ENCODE assay signal across 20 cellular contexts in the genomic region with DNA sequence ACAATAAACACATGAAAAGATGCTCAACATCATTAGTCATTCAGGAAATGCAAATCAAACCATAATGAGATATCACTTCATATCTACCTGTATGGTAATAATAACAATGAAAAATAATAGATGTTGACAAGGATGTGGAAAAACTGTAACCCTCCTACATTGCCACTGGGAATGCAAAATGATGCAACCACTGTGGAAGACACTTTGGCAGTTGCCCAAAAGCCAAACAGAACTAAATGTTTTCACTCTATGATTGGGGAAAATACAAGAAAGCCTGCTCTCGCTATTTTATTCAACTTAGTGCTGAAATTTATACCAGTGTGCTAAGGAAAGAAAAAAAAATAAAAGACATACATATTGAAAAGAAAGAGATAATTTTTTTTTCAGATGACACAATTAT.
"Had no signal": no experiment of that assay in that cellular context is flagged by ENCODE, and none has a peak within 500 bp of the region (broad histone marks: within the 10 kb centered on the region; RNA-seq: fewer than 3 reads in every experiment).

No MANE protein-coding gene starts in this region.

- H3K4me3 ChIP-seq: breast epithelium, dorsolateral prefrontal cortex, gastrocnemius medialis, lower lobe of right lung, mucosa of descending colon, right atrium auricular region, spleen had no signal

- ATAC-seq: gastrocnemius medialis; lower lobe of right lung; mucosa of descending colon; naive thymus-derived CD8-positive, alpha-beta T cell had no signal

- H3K4me1 Mint-ChIP-seq: activated B cell treated with CpG ODN at 0.5 μM for 24 hours; activated CD4-positive, alpha-beta T cell treated with anti-CD3 and anti-CD28 coated beads, Interleukin-2, amount 10 ng/mL, durations not matched to agents 7 days and 5 days; activated naive CD4-positive, alpha-beta T cell treated with anti-CD3 and anti-CD28 coated beads, Interleukin-2, amount 50 U/mL, for 24 hours; naive thymus-derived CD8-positive, alpha-beta T cell had no signal

- H3K4me1 ChIP-seq: breast epithelium, gastrocnemius medialis, lower lobe of right lung, right atrium auricular region, spleen had no signal

- H3K36me3 ChIP-seq: breast epithelium, gastrocnemius medialis, lower lobe of right lung, right atrium auricular region, spleen had no signal

- H3K27me3 Mint-ChIP-seq: activated B cell treated with CpG ODN at 0.5 μM for 24 hours; activated CD4-positive, alpha-beta T cell treated with anti-CD3 and anti-CD28 coated beads, Interleukin-2, amount 10 ng/mL, durations not matched to agents 7 days and 5 days; activated naive CD4-positive, alpha-beta T cell treated with anti-CD3 and anti-CD28 coated beads, Interleukin-2, amount 50 U/mL, for 24 hours; naive thymus-derived CD8-positive, alpha-beta T cell had no signal

- DNase-seq: activated B cell treated with CpG ODN at 0.5 μM for 24 hours; activated CD4-positive, alpha-beta T cell treated with anti-CD3 and anti-CD28 coated beads, Interleukin-2, amount 10 ng/mL, durations not matched to agents 7 days and 5 days; activated effector memory CD4-positive, alpha-beta T cell treated with Interleukin-2 at 50 U/mL for 16 hours; amygdala; dorsolateral prefrontal cortex; gastrocnemius medialis; lower lobe of right lung; mucosa of descending colon; naive thymus-derived CD8-positive, alpha-beta T cell; posterior cingulate gyrus; spleen; stimulated activated CD4-positive, alpha-beta T cell treated with anti-CD3 and anti-CD28 coated beads, Interleukin-1b, Interleukin-23, amount 100 ng/mL, for 48 hours; stimulated activated naive CD4-positive, alpha-beta T cell; substantia nigra; trophoblast cell had no signal

- H3K9me3 ChIP-seq: breast epithelium, gastrocnemius medialis, lower lobe of right lung, mucosa of descending colon, right atrium auricular region had no signal

- H3K27me3 ChIP-seq: breast epithelium, dorsolateral prefrontal cortex, gastrocnemius medialis, right atrium auricular region, spleen had no signal

- H3K4me3 Mint-ChIP-seq: activated B cell treated with CpG ODN at 0.5 μM for 24 hours; activated CD4-positive, alpha-beta T cell treated with anti-CD3 and anti-CD28 coated beads, Interleukin-2, amount 10 ng/mL, durations not matched to agents 7 days and 5 days; activated naive CD4-positive, alpha-beta T cell treated with anti-CD3 and anti-CD28 coated beads, Interleukin-2, amount 50 U/mL, for 24 hours; naive thymus-derived CD8-positive, alpha-beta T cell; T-helper 1 cell treated with Interleukin-12 subunit alpha and Interleukin-12 subunit beta and Interleukin-4 antibody, amounts not matched to agents 30 μg/mL and 1 μg/mL, for 36 hours had no signal

- H3K27ac Mint-ChIP-seq: activated B cell treated with CpG ODN at 0.5 μM for 24 hours; activated CD4-positive, alpha-beta T cell treated with anti-CD3 and anti-CD28 coated beads, Interleukin-2, amount 10 ng/mL, durations not matched to agents 7 days and 5 days; activated naive CD4-positive, alpha-beta T cell treated with anti-CD3 and anti-CD28 coated beads, Interleukin-2, amount 50 U/mL, for 24 hours; naive thymus-derived CD8-positive, alpha-beta T cell; T-helper 1 cell treated with Interleukin-12 subunit alpha and Interleukin-12 subunit beta and Interleukin-4 antibody, amounts not matched to agents 30 μg/mL and 1 μg/mL, for 36 hours had no signal

- H3K36me3 Mint-ChIP-seq: activated naive CD4-positive, alpha-beta T cell treated with anti-CD3 and anti-CD28 coated beads, Interleukin-2, amount 50 U/mL, for 24 hours; naive thymus-derived CD8-positive, alpha-beta T cell had no signal

- H3K27ac ChIP-seq: breast epithelium, dorsolateral prefrontal cortex, gastrocnemius medialis, lower lobe of right lung, right atrium auricular region, spleen had no signal

- FAIRE-seq: TTC549 had no signal

- H3K9me3 Mint-ChIP-seq: T-helper 1 cell treated with Interleukin-12 subunit alpha and Interleukin-12 subunit beta and Interleukin-4 antibody, amounts not matched to agents 30 μg/mL and 1 μg/mL, for 36 hours had no signal
